Comparison of ENCODE assay signal across 22 cellular contexts in the genomic region with DNA sequence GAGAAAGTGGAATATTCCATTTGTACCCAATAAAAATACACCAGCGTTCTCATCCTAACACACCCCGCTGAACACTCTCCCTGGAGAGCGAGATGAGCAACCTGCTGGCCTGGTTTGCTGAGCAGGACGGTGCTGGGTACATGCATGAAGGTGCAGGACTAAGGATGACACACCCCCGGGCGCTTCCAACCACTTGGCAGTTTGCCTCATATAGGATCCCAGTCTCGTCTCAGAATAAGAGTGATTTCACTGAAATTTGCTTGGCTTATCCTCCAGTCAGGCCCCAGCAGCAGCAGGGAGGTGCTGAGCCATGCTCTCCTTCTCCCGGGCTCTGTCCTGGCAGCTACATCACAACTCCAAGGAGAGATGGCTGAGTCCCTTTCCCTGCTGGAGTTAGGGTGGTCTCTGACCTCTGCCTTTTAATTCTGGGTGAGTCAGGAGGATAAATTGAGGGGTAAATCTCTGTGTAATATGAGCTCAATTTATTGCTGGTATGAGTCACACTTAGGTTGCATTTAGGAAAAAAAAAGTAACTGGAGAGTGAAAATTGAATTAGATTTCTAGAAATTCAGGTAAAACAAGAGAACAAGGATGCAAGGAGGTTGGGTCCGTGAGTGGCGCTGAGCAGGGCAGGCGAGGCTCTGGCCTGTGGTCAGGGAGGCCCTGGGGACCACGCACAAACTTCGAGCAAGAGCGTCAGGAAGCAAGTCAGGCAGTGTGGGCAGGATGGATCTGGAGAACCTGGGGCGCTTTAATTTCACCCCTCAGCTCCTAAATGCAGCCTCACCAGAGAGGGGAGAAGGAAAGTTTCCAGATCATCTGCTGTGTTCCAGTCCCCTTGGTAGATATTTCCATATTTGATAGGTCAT.
DNase-seq lines count a peak whose midpoint lies in the region; ATAC-seq and TF ChIP-seq lines count a peak whose summit lies in the region.
"Had no signal": no experiment of that assay in that cellular context is flagged by ENCODE, and none has a peak within 500 bp of the region (broad histone marks: within the 10 kb centered on the region; RNA-seq: fewer than 3 reads in every experiment).

No MANE protein-coding gene starts in this region.

- DNase-seq in NCI-H2171 treated with DMSO at 0.1 percent for 48 hours (lab: John Stamatoyannopoulos, UW): peak; percentile 25
- DNase-seq in NCI-H2171 (lab: John Stamatoyannopoulos, UW): no peak
- no peak for DNase-seq in RWPE1 (ENCODE audit: low spot score)
- DNase-seq in islet precursor cell: peak; percentile 26
- DNase-seq in activated naive CD4-positive, alpha-beta T cell (lab: John Stamatoyannopoulos, UW): no peak
- no peak for DNase-seq in putamen (ENCODE audit: low spot score)
- no peak for DNase-seq in NCI-H128 (lab: John Stamatoyannopoulos, UW; ENCODE audit: unreplicated experiment)
- DNase-seq: CD8-positive, alpha-beta T cell; DMS79 treated with DMSO at 0.1 percent for 48 hours; GM23248; KBM-7; NCI-H1048; NCI-H1694; NCI-H2107; NCI-H345; NCI-H526 treated with DMSO at 0.1 percent for 48 hours; NK-92 treated with Interleukin-12 subunit alpha and Interleukin-12 subunit beta, amount 100 ng/mL, for 24 hours; OCI-M1; T-cell had no signal

- TF ChIP-seq CTCF in RWPE1 (conservative IDR thresholded peaks at IDR 0.05; ENCODE audit: low read depth): no peak

- no peak for ATAC-seq in GM18505 (IDR thresholded peaks at IDR 0.05; ENCODE audit: unreplicated experiment)
- ATAC-seq: CD8-positive, alpha-beta T cell; GM12878; T-cell had no signal

- no peak for TF ChIP-seq POLR2A in GM18505 (IDR thresholded peaks at IDR 0.05; ENCODE audit: borderline replicate concordance, extremely low read depth, insufficient read depth, insufficient read length)

- peak overlapping the region; percentile 42; the same call in 1 of the 2 replicates for H3K27ac ChIP-seq in RWPE1
- H3K27ac ChIP-seq: 22Rv1, GM23248 had no signal

- POLR2A ChIA-PET in RWPE1 (lab: Yijun Ruan, JAX; ENCODE audit: low non-redundant PET): interaction anchor here (0.6 kb wide), 1 partner anchor 1960 kb away, joined by 4 read pairs; no protein-coding TSS in a partner anchor

- CTCF ChIA-PET in RWPE1 (lab: Yijun Ruan, JAX): no interaction called here

Comparison
In these comparisons a context has a peak if more than half of its experiments do, and no peak if none do; other contexts are left out.
1. DNase-seq: peak in NCI-H2171 treated with DMSO at 0.1 percent for 48 hours (single experiment) and islet precursor cell (single experiment); none in NCI-H2171 (single experiment), RWPE1 (single experiment), activated naive CD4-positive, alpha-beta T cell (0 of 4), putamen (single experiment) and NCI-H128 (single experiment).